In genomic region chr21:15868940-15869339, GRCh38 we compare ENCODE assay signal across 27 cellular contexts.
"Had no signal": no experiment of that assay in that cellular context is flagged by ENCODE, and none has a peak within 500 bp of the region (broad histone marks: within the 10 kb centered on the region; RNA-seq: fewer than 3 reads in every experiment).

No MANE protein-coding gene starts in this region.

- DNase-seq: colonic mucosa; cortex of kidney; effector CD8-positive, alpha-beta T cell; effector memory CD8-positive, alpha-beta T cell; endodermal cell; erythroblast; esophagus squamous epithelium; foreskin fibroblast; foreskin melanocyte; gastrocnemius medialis; glutamatergic neuron; head of caudate nucleus; heart right ventricle; hippocampal formation; kidney; kidney glomerular epithelial cell; left colon; left ventricle myocardium inferior; lower lobe of right lung; mesenchymal stem cell; mucosa of descending colon; naive B cell had no signal

- H3K27ac Mint-ChIP-seq: dendritic cell treated with granulocyte-macrophage colony-stimulating factor and Interleukin-4, amounts not matched to agents 40 ng/mL and 50 ng/mL, for 4 days; endodermal cell; mesothelial cell of epicardium had no signal

- H3K9me3 ChIP-seq: colonic mucosa, esophagus squamous epithelium, gastrocnemius medialis, heart right ventricle, left ventricle myocardium inferior, lower lobe of right lung, mucosa of descending colon had no signal

- H3K27ac ChIP-seq: colonic mucosa, epithelial cell of prostate, esophagus squamous epithelium, gastrocnemius medialis, heart right ventricle, left ventricle myocardium inferior, lower lobe of right lung had no signal

- H3K27me3 ChIP-seq: colonic mucosa, esophagus squamous epithelium, gastrocnemius medialis, heart right ventricle had no signal

- H3K4me1 ChIP-seq: colonic mucosa, esophagus squamous epithelium, gastrocnemius medialis, heart right ventricle, left ventricle myocardium inferior, lower lobe of right lung had no signal

- ATAC-seq: effector memory CD8-positive, alpha-beta T cell; esophagus mucosa; gastrocnemius medialis; heart right ventricle; left colon; left lobe of liver; lower lobe of right lung; mucosa of descending colon had no signal

- H3K36me3 ChIP-seq: colonic mucosa had no signal

- H3K4me3 Mint-ChIP-seq: dendritic cell treated with granulocyte-macrophage colony-stimulating factor and Interleukin-4, amounts not matched to agents 40 ng/mL and 50 ng/mL, for 4 days; effector memory CD8-positive, alpha-beta T cell; endodermal cell; mesothelial cell of epicardium; naive B cell had no signal

- H3K4me3 ChIP-seq: colonic mucosa, esophagus squamous epithelium, gastrocnemius medialis, heart right ventricle, left ventricle myocardium inferior, lower lobe of right lung, mucosa of descending colon had no signal

- H3K27me3 Mint-ChIP-seq: dendritic cell treated with granulocyte-macrophage colony-stimulating factor and Interleukin-4, amounts not matched to agents 40 ng/mL and 50 ng/mL, for 4 days; effector memory CD8-positive, alpha-beta T cell; naive B cell had no signal

- H3K4me1 Mint-ChIP-seq: endodermal cell, mesothelial cell of epicardium had no signal
